ENCODE assay signal across 27 cellular contexts in genomic region chr5:157362502-157362901, GRCh38.
DNase-seq lines count a peak whose midpoint lies in the region; ATAC-seq and TF ChIP-seq lines count a peak whose summit lies in the region.
"Had no signal": no experiment of that assay in that cellular context is flagged by ENCODE, and none has a peak within 500 bp of the region (broad histone marks: within the 10 kb centered on the region; RNA-seq: fewer than 3 reads in every experiment).

No MANE protein-coding gene starts in this region.

- POLR2A ChIA-PET in CD4-positive, alpha-beta memory T cell (lab: Charles Lee; ENCODE audit: partially characterized antibody), result no interaction called here

- H3K36me3 ChIP-seq in CD4-positive, alpha-beta memory T cell (ENCODE audit: insufficient read depth, low read length), result peaks cover 90% of the 10 kb centered on the region
- H3K36me3 ChIP-seq in trophoblast cell (ENCODE audit: control insufficient read depth in 1 of 2, insufficient read depth in 2 of 2, low read length in 2 of 2), result peaks cover 0 to 3% of the 10 kb centered on the region in 2 experiments
- H3K36me3 ChIP-seq in lower lobe of right lung, result peaks cover 45% of the 10 kb centered on the region
- H3K36me3 ChIP-seq: breast epithelium, sigmoid colon had no signal

- H3K9ac ChIP-seq in trophoblast cell (ENCODE audit: low read length), result no peak overlapping the region
- H3K9ac ChIP-seq: parathyroid adenoma had no signal

- peaks cover 7% of the 10 kb centered on the region for H3K79me1 ChIP-seq in trophoblast cell (ENCODE audit: low read length)

- no peaks in the 10 kb centered on the region for H3K27me3 Mint-ChIP-seq in activated CD4-positive, alpha-beta T cell treated with anti-CD3 and anti-CD28 coated beads, Interleukin-2, amount 10 ng/mL, durations not matched to agents 24 days and 14 days
- H3K27me3 Mint-ChIP-seq in CD4-positive, alpha-beta memory T cell, result no peaks in the 10 kb centered on the region
- no peaks in the 10 kb centered on the region for H3K27me3 Mint-ChIP-seq in activated naive CD8-positive, alpha-beta T cell treated with anti-CD3 and anti-CD28 coated beads, Interleukin-2, amount 50 U/mL, for 24 hours
- H3K27me3 Mint-ChIP-seq: activated CD4-positive, alpha-beta memory T cell treated with anti-CD3 and anti-CD28 coated beads, Interleukin-2, amount 10 ng/mL, durations not matched to agents 7 days and 5 days had no signal

- H3K4me2 ChIP-seq in trophoblast cell (ENCODE audit: low read length), result no peak overlapping the region

- H4K12ac ChIP-seq in trophoblast cell (ENCODE audit: low read depth, low read length), result no peak overlapping the region

- intact Hi-C loops in activated CD4-positive, alpha-beta T cell treated with anti-CD3 and anti-CD28 coated beads, Interleukin-2, amount 10 ng/mL, durations not matched to agents 24 days and 14 days (cut with micrococcal nuclease), result no loop called here
- intact Hi-C loops in CD4-positive, alpha-beta memory T cell (cut with micrococcal nuclease), result no loop called here
- intact Hi-C loops in lower lobe of right lung (cut with DNase I), result no loop called here

- no peak overlapping the region for H2BK120ac ChIP-seq in trophoblast cell (ENCODE audit: insufficient read depth, low read length, poor library complexity)

- H3K14ac ChIP-seq in trophoblast cell (ENCODE audit: low read length), result no peak overlapping the region

- no peak overlapping the region for H3K23ac ChIP-seq in trophoblast cell (ENCODE audit: low read length)

- H3K4me1 ChIP-seq in CD4-positive, alpha-beta memory T cell (ENCODE audit: insufficient read depth, low read length), result no peaks in the 10 kb centered on the region
- H3K4me1 ChIP-seq in trophoblast cell (ENCODE audit: control insufficient read depth in 1 of 2, insufficient read depth in 2 of 2, low read length in 2 of 2) (peaks cover 2 to 11% of the 10 kb centered on the region in 2 experiments), lower lobe of right lung (no peaks in the 10 kb centered on the region)
- H3K4me1 ChIP-seq: breast epithelium had no signal

- ATAC-seq in activated naive CD8-positive, alpha-beta T cell treated with anti-CD3 and anti-CD28 coated beads, Interleukin-2, amount 50 U/mL, for 24 hours, result no peak
- no peak for ATAC-seq in HG03565 (IDR thresholded peaks at IDR 0.05; ENCODE audit: unreplicated experiment)
- no peak for ATAC-seq in lower lobe of right lung
- ATAC-seq: WTC11 had no signal

- H4K8ac ChIP-seq in trophoblast cell (ENCODE audit: low read depth, low read length), result no peak overlapping the region

- no peak overlapping the region for H3K4me3 Mint-ChIP-seq in activated CD4-positive, alpha-beta T cell treated with anti-CD3 and anti-CD28 coated beads, Interleukin-2, amount 10 ng/mL, durations not matched to agents 24 days and 14 days
- H3K4me3 Mint-ChIP-seq in CD4-positive, alpha-beta memory T cell, result no peak overlapping the region
- no peak overlapping the region for H3K4me3 Mint-ChIP-seq in activated naive CD8-positive, alpha-beta T cell treated with anti-CD3 and anti-CD28 coated beads, Interleukin-2, amount 50 U/mL, for 24 hours
- H3K4me3 Mint-ChIP-seq: activated CD4-positive, alpha-beta memory T cell treated with anti-CD3 and anti-CD28 coated beads, Interleukin-2, amount 10 ng/mL, durations not matched to agents 7 days and 5 days; nephron; WTC11 had no signal

- DNase-seq in activated CD4-positive, alpha-beta T cell treated with anti-CD3 and anti-CD28 coated beads, Interleukin-2, amount 10 ng/mL, durations not matched to agents 24 days and 14 days, result no peak
- DNase-seq in activated CD4-positive, alpha-beta T cell treated with anti-CD3 and anti-CD28 coated beads for 48 hours, result no peak
- DNase-seq in CD4-positive, alpha-beta memory T cell, result no peak
- no peak for DNase-seq in activated naive CD8-positive, alpha-beta T cell treated with anti-CD3 and anti-CD28 coated beads, Interleukin-2, amount 50 U/mL, for 24 hours
- DNase-seq in trophoblast cell, result no peak
- no peak for DNase-seq in COR-L47 (lab: John Stamatoyannopoulos, UW)
- no peak for DNase-seq in lower lobe of right lung
- DNase-seq: 8988T; activated CD4-positive, alpha-beta memory T cell treated with anti-CD3 and anti-CD28 coated beads, Interleukin-2, amount 10 ng/mL, durations not matched to agents 7 days and 5 days; AML-193; amniotic stem cell; NCI-H1048; NCI-H1930; NCI-H2227 treated with DMSO at 0.1 percent for 48 hours; NCI-H748 treated with DMSO at 0.1 percent for 48 hours; sigmoid colon; stimulated activated CD4-positive, alpha-beta T cell treated with anti-CD3 and anti-CD28 coated beads, Interleukin-15, amount 100 ng/mL, for 24 hours; T1000 had no signal

- H3K27me3 ChIP-seq in CD4-positive, alpha-beta memory T cell (ENCODE audit: insufficient read depth, low read length), result no peaks in the 10 kb centered on the region
- H3K27me3 ChIP-seq in trophoblast cell (ENCODE audit: insufficient read depth, low read length), result no peaks in the 10 kb centered on the region
- H3K27me3 ChIP-seq in lower lobe of right lung (ENCODE audit: low read depth), result no peaks in the 10 kb centered on the region
- H3K27me3 ChIP-seq: breast epithelium, sigmoid colon had no signal

- H3K36me3 Mint-ChIP-seq in activated CD4-positive, alpha-beta T cell treated with anti-CD3 and anti-CD28 coated beads, Interleukin-2, amount 10 ng/mL, durations not matched to agents 24 days and 14 days (ENCODE audit: low read depth), result peaks cover 75% of the 10 kb centered on the region
- H3K36me3 Mint-ChIP-seq in CD4-positive, alpha-beta memory T cell, result peaks cover 84 to 96% of the 10 kb centered on the region in 2 donors
- H3K36me3 Mint-ChIP-seq in activated naive CD8-positive, alpha-beta T cell treated with anti-CD3 and anti-CD28 coated beads, Interleukin-2, amount 50 U/mL, for 24 hours (ENCODE audit: low read depth), result peaks cover 70% of the 10 kb centered on the region

- no peak overlapping the region for H3K18ac ChIP-seq in trophoblast cell (ENCODE audit: low read length)

- H2BK5ac ChIP-seq in trophoblast cell (ENCODE audit: low read depth, low read length, poor library complexity), result no peak overlapping the region

- TF ChIP-seq CTCF in lower lobe of right lung (IDR thresholded peaks at IDR 0.05), result no peak

- peak overlapping the region; percentile 5 for H2BK12ac ChIP-seq in trophoblast cell (ENCODE audit: low read length)

- no peak overlapping the region for H3K4me3 ChIP-seq in CD4-positive, alpha-beta memory T cell (ENCODE audit: low read length in 2 of 2)
- H3K4me3 ChIP-seq in trophoblast cell (ENCODE audit: low read depth, low read length) (no peak overlapping the region), lower lobe of right lung (no peak overlapping the region)
- H3K4me3 ChIP-seq: breast epithelium, coronary artery, sigmoid colon, thoracic aorta had no signal

- no peak overlapping the region for H4K91ac ChIP-seq in trophoblast cell (ENCODE audit: low read depth, low read length)

- peaks cover 11% of the 10 kb centered on the region for H3K4me1 Mint-ChIP-seq in activated CD4-positive, alpha-beta T cell treated with anti-CD3 and anti-CD28 coated beads, Interleukin-2, amount 10 ng/mL, durations not matched to agents 24 days and 14 days
- peaks cover 2 to 7% (median 4%) of the 10 kb centered on the region in 4 donors for H3K4me1 Mint-ChIP-seq in CD4-positive, alpha-beta memory T cell
- H3K4me1 Mint-ChIP-seq in activated naive CD8-positive, alpha-beta T cell treated with anti-CD3 and anti-CD28 coated beads, Interleukin-2, amount 50 U/mL, for 24 hours, result peaks cover 10% of the 10 kb centered on the region
- H3K4me1 Mint-ChIP-seq: activated CD4-positive, alpha-beta memory T cell treated with anti-CD3 and anti-CD28 coated beads, Interleukin-2, amount 10 ng/mL, durations not matched to agents 7 days and 5 days; WTC11 had no signal

- H3K9me3 Mint-ChIP-seq in activated CD4-positive, alpha-beta T cell treated with anti-CD3 and anti-CD28 coated beads, Interleukin-2, amount 10 ng/mL, durations not matched to agents 24 days and 14 days, result no peaks in the 10 kb centered on the region
- no peaks in the 10 kb centered on the region for H3K9me3 Mint-ChIP-seq in CD4-positive, alpha-beta memory T cell
- no peaks in the 10 kb centered on the region for H3K9me3 Mint-ChIP-seq in activated naive CD8-positive, alpha-beta T cell treated with anti-CD3 and anti-CD28 coated beads, Interleukin-2, amount 50 U/mL, for 24 hours
- H3K9me3 Mint-ChIP-seq: activated CD4-positive, alpha-beta memory T cell treated with anti-CD3 and anti-CD28 coated beads, Interleukin-2, amount 10 ng/mL, durations not matched to agents 7 days and 5 days; activated T-helper 2 cell treated with anti-CD3 and anti-CD28 coated beads, Interferon-gamma antibody, Interleukin-2, Interleukin-4, amounts not matched to agents 10 μg/mL and 5 μg/mL and 100 μg/mL, durations not matched to agents 14 hours and 24 hours and 36 hours; nephron; WTC11 had no signal

- H3K4ac ChIP-seq in trophoblast cell (ENCODE audit: low read depth, low read length), result no peak overlapping the region

- peak overlapping the region; percentile 67 for H3K27ac Mint-ChIP-seq in activated CD4-positive, alpha-beta T cell treated with anti-CD3 and anti-CD28 coated beads, Interleukin-2, amount 10 ng/mL, durations not matched to agents 24 days and 14 days
- H3K27ac Mint-ChIP-seq in CD4-positive, alpha-beta memory T cell, result peak overlapping the region in 6 of 7 donors; percentile 11 to 90 (median 34)
- peak overlapping the region; percentile 72 for H3K27ac Mint-ChIP-seq in activated naive CD8-positive, alpha-beta T cell treated with anti-CD3 and anti-CD28 coated beads, Interleukin-2, amount 50 U/mL, for 24 hours
- H3K27ac Mint-ChIP-seq: activated CD4-positive, alpha-beta memory T cell treated with anti-CD3 and anti-CD28 coated beads, Interleukin-2, amount 10 ng/mL, durations not matched to agents 7 days and 5 days; WTC11 had no signal

- no peak overlapping the region for H2AFZ ChIP-seq in trophoblast cell (ENCODE audit: insufficient read depth, low read length, poor library complexity)
- H2AFZ ChIP-seq: parathyroid adenoma had no signal

- CTCF ChIA-PET in CD4-positive, alpha-beta memory T cell (lab: Charles Lee; ENCODE audit: partially characterized antibody), result interaction anchor here (1.6 to 3.3 kb wide), 2 partner anchors 19 to 34 kb away, joined by 7 to 14 read pairs; a partner anchor contains a TSS

- no peaks in the 10 kb centered on the region for H3K9me3 ChIP-seq in CD4-positive, alpha-beta memory T cell (ENCODE audit: control insufficient read depth in 1 of 2, low read length in 2 of 2)
- no peaks in the 10 kb centered on the region for H3K9me3 ChIP-seq in trophoblast cell (ENCODE audit: insufficient read depth, low read depth, low read length)
- no peaks in the 10 kb centered on the region for H3K9me3 ChIP-seq in lower lobe of right lung
- H3K9me3 ChIP-seq: breast epithelium, sigmoid colon, thoracic aorta had no signal

- H2AK5ac ChIP-seq in trophoblast cell (ENCODE audit: low read length), result no peak overlapping the region

- no CpG with 5 or more reads among the region's 4 CpGs for WGBS in trophoblast cell (ENCODE audit: extremely low coverage, insufficient coverage, insufficient read length)

- H3K27ac ChIP-seq in CD4-positive, alpha-beta memory T cell (ENCODE audit: low read depth, low read length), result no peak overlapping the region
- no peak overlapping the region for H3K27ac ChIP-seq in trophoblast cell (ENCODE audit: low read depth, low read length)
- H3K27ac ChIP-seq in lower lobe of right lung, result no peak overlapping the region
- H3K27ac ChIP-seq: breast epithelium, coronary artery, parathyroid adenoma, RWPE1, thoracic aorta had no signal

- H3K79me2 ChIP-seq in trophoblast cell (ENCODE audit: control insufficient read depth, insufficient read depth, low read length, poor library complexity), result no peaks in the 10 kb centered on the region
